Comparison of ENCODE assay signal across 27 cellular contexts in the genomic region with DNA sequence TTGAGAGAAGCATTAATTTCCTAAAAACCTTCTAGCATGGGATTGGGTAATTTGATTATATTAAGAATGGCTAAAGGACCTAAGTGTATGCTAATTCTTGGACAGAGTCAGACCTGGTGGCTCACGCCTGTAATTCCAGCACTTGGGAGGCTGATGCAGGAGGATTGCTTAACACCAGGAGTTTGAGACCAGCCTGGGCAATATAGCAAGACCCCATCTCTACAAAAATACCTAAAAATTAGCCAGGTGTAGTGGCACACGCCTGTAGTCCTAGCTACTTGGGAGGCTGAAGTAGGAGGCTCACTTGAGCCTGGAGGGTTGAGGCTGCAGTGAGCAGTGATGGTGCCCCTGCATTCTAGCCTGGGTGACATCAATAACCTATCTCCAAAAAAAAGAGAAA. TPM values are rescaled to one million over a fixed set of nuclear protein-coding genes. Genes with fewer than 3 reads are reported as not detected.
DNase-seq lines count a peak whose midpoint lies in the region; ATAC-seq, FAIRE-seq and TF ChIP-seq lines count a peak whose summit lies in the region.
"Had no signal": no experiment of that assay in that cellular context is flagged by ENCODE, and none has a peak within 500 bp of the region (broad histone marks: within the 10 kb centered on the region; RNA-seq: fewer than 3 reads in every experiment).

No MANE protein-coding gene starts in this region.

- FAIRE-seq in HepG2 (lab: Jason Lieb, UNC), result no peak
- FAIRE-seq in K562 (lab: Jason Lieb, UNC), result no peak
- FAIRE-seq in GM12892 (lab: Jason Lieb, UNC), result no peak
- FAIRE-seq: D721Med, GM12878, GM18507 had no signal

- H3K27me3 ChIP-seq in HepG2 (ENCODE audit: control insufficient read depth in 1 of 2, insufficient read depth in 2 of 2, low read length in 2 of 2) (no peaks in the 10 kb centered on the region), right lobe of liver (no peaks in the 10 kb centered on the region), K562 (ENCODE audit: control insufficient read depth in 2 of 2, insufficient read depth in 2 of 2, low read length in 2 of 2) (no peaks in the 10 kb centered on the region)
- H3K27me3 ChIP-seq: BE2C; BLaER1 treated with 17β-estradiol and CSF1 and Interleukin-3, amounts not matched to agents 10 nM and 100 nM had no signal

- no peak overlapping the region for H3K27ac ChIP-seq in HepG2 (ENCODE audit: extremely low read length, insufficient read depth, low read length)
- no peak overlapping the region for H3K27ac ChIP-seq in right lobe of liver
- H3K27ac ChIP-seq in K562 (ENCODE audit: extremely low read depth, low read depth, low read length), result no peak overlapping the region
- H3K27ac ChIP-seq: 22Rv1; BLaER1 treated with 17β-estradiol and CSF1 and Interleukin-3, amounts not matched to agents 10 nM and 100 nM; GM23248 had no signal

- no peaks in the 10 kb centered on the region; the same call in 1 of the 2 replicates for H4K20me1 ChIP-seq in HepG2 (ENCODE audit: insufficient read depth, low read length)
- H4K20me1 ChIP-seq in K562 (replicated peaks; ENCODE audit: control insufficient read depth, insufficient read depth, low read length), result no peaks in the 10 kb centered on the region

- H3K4me2 ChIP-seq in HepG2 (ENCODE audit: low read depth, low read length), result no peak overlapping the region
- H3K4me2 ChIP-seq in K562 (ENCODE audit: insufficient read depth, low read length), result no peak overlapping the region
- H3K4me2 ChIP-seq: BLaER1 treated with 17β-estradiol and CSF1 and Interleukin-3, amounts not matched to agents 10 nM and 100 nM had no signal

- H3K9me3 ChIP-seq in HepG2 (ENCODE audit: low read length), result no peaks in the 10 kb centered on the region
- H3K9me3 ChIP-seq in right lobe of liver, result no peaks in the 10 kb centered on the region
- H3K9me3 ChIP-seq in K562 (replicated peaks; ENCODE audit: control insufficient read depth, insufficient read depth, low read depth, low read length), result no peaks in the 10 kb centered on the region
- H3K9me3 ChIP-seq: BE2C; BLaER1 treated with 17β-estradiol and CSF1 and Interleukin-3, amounts not matched to agents 10 nM and 100 nM had no signal

- no peaks in the 10 kb centered on the region for H3K9me3 Mint-ChIP-seq in stimulated activated naive B cell treated with anti-CD40 and anti-IgM and Interleukin-4, amounts not matched to agents 10 μg/mL and 1 μg/mL and 100 μg/mL, for 72 hours
- H3K9me3 Mint-ChIP-seq: CD14-positive monocyte; CD4-positive, alpha-beta T cell; CD8-positive, alpha-beta memory T cell; H9; HFFc6 had no signal

- DNase-seq in HepG2 (ENCODE audit: low spot score) (no peak), right lobe of liver (no peak), NAMALWA (ENCODE audit: low spot score) (peak; percentile 3), K562 (ENCODE audit: extremely low read depth in 1 of 4, low spot score in 3 of 4) (no peak), OCI-M2 (lab: John Stamatoyannopoulos, UW; ENCODE audit: unreplicated experiment) (no peak), GM12892 (ENCODE audit: insufficient read length) (no peak), GOT3 (lab: John Stamatoyannopoulos, UW) (no peak)
- no peak for DNase-seq in stimulated activated naive B cell treated with anti-CD40 and anti-IgM and Interleukin-4, amounts not matched to agents 10 μg/mL and 1 μg/mL and 100 μg/mL, for 72 hours
- DNase-seq: AML-193; BE2C; CD4-positive, alpha-beta T cell; CD8-positive, alpha-beta memory T cell; DMS 273 treated with DMSO at 0.1 percent for 48 hours; DMS79; EL; GDM1; GM23248; H9; HFFc6 had no signal

- H3K79me2 ChIP-seq in HepG2 (ENCODE audit: insufficient read depth, low read length) (no peaks in the 10 kb centered on the region), K562 (ENCODE audit: control insufficient read depth, insufficient read depth, low read length) (no peaks in the 10 kb centered on the region)

- CTCF ChIA-PET in HepG2 (lab: Yijun Ruan, JAX; ENCODE audit: low intra/inter-chr PET ratio, low total read pairs), result no interaction called here
- CTCF ChIA-PET in K562 (lab: Yijun Ruan, JAX; ENCODE audit: low intra/inter-chr PET ratio), result no interaction called here

- intact Hi-C loops in HepG2 (cut with micrococcal nuclease; ENCODE audit: unreplicated experiment) (no loop called here), right lobe of liver (cut with DNase I) (no loop called here), K562 (cut with micrococcal nuclease) (no loop called here)

- H3K4me1 ChIP-seq in HepG2 (ENCODE audit: insufficient read depth, low read length) (no peaks in the 10 kb centered on the region), right lobe of liver (peaks cover 0 to 26% (median 5%) of the 10 kb centered on the region in 4 donors), K562 (replicated peaks in 1 of 2; ENCODE audit: control insufficient read depth in 2 of 2, insufficient read depth in 2 of 2, low read length in 2 of 2) (no peaks in the 10 kb centered on the region)
- H3K4me1 ChIP-seq: BE2C; BLaER1 treated with 17β-estradiol and CSF1 and Interleukin-3, amounts not matched to agents 10 nM and 100 nM had no signal

- H3K4me3 ChIP-seq in HepG2 (replicated peaks in 1 of 3; ENCODE audit: insufficient read depth in 1 of 3, low read depth in 2 of 3, low read length in 3 of 3) (no peak overlapping the region), right lobe of liver (no peak overlapping the region), K562 (no peak overlapping the region)
- H3K4me3 ChIP-seq: BLaER1 treated with 17β-estradiol and CSF1 and Interleukin-3, amounts not matched to agents 10 nM and 100 nM; GM12878; GM23248 had no signal

- TF ChIP-seq EP300 in HepG2 (IDR thresholded peaks at IDR 0.05; ENCODE audit: low read depth in 2 of 2, low read length in 2 of 2) (no peak), HepG2 (CRISPR knock-in tag; IDR thresholded peaks at IDR 0.05; ENCODE audit: borderline replicate concordance) (no peak), K562 (IDR thresholded peaks at IDR 0.05; ENCODE audit: low read length) (no peak)

- H3K4me3 Mint-ChIP-seq in stimulated activated naive B cell treated with anti-CD40 and anti-IgM and Interleukin-4, amounts not matched to agents 10 μg/mL and 1 μg/mL and 100 μg/mL, for 72 hours, result no peak overlapping the region
- H3K4me3 Mint-ChIP-seq: CD14-positive monocyte; CD4-positive, alpha-beta T cell; CD8-positive, alpha-beta memory T cell; H9; HFFc6 had no signal

- H2AFZ ChIP-seq in HepG2 (ENCODE audit: low read length), result no peak overlapping the region
- H2AFZ ChIP-seq in K562 (ENCODE audit: low read depth, low read length), result no peak overlapping the region
- H2AFZ ChIP-seq: GM23248 had no signal

- no peaks in the 10 kb centered on the region for H3K27me3 Mint-ChIP-seq in stimulated activated naive B cell treated with anti-CD40 and anti-IgM and Interleukin-4, amounts not matched to agents 10 μg/mL and 1 μg/mL and 100 μg/mL, for 72 hours
- H3K27me3 Mint-ChIP-seq: CD4-positive, alpha-beta T cell; CD8-positive, alpha-beta memory T cell had no signal

- TF ChIP-seq CTCF in HepG2 (CRISPR knock-in tag; IDR thresholded peaks at IDR 0.05), result no peak
- no peak for TF ChIP-seq CTCF in right lobe of liver (IDR thresholded peaks at IDR 0.05)
- TF ChIP-seq CTCF in K562 (IDR thresholded peaks at IDR 0.05 in 2 of 3, conservative IDR thresholded peaks at IDR 0.05 in 1 of 3; ENCODE audit: insufficient read depth in 2 of 3, low read depth in 1 of 3, low read length in 3 of 3), result no peak

- ATAC-seq in HepG2 (no peak), right lobe of liver (no peak), K562 (no peak)
- ATAC-seq in stimulated activated naive B cell treated with anti-CD40 and anti-IgM and Interleukin-4, amounts not matched to agents 10 μg/mL and 1 μg/mL and 100 μg/mL, for 72 hours (replicated peaks), result no peak
- ATAC-seq: GM12878, HCT116 had no signal

- POLR2A ChIA-PET in HepG2 (lab: Yijun Ruan, JAX) (no interaction called here), K562 (lab: Yijun Ruan, JAX) (interaction anchor here (0.6 kb wide), 2 partner anchors 39 to 128 kb away, joined by 4 read pairs; no protein-coding TSS in a partner anchor)

- in situ Hi-C loops in HepG2 (cut with HindIII; ENCODE audit: extremely low pct_ligation_motif_present, low pct_unique_long_range_greater_than_20kb) (no loop called here), K562 (cut with MboI) (no loop called here)

- peak overlapping the region; percentile 14 for H3K27ac Mint-ChIP-seq in stimulated activated naive B cell treated with anti-CD40 and anti-IgM and Interleukin-4, amounts not matched to agents 10 μg/mL and 1 μg/mL and 100 μg/mL, for 72 hours
- H3K27ac Mint-ChIP-seq: H9, HFFc6 had no signal

- BruUV-seq in HepG2 (replicated peaks; lab: Mats Ljungman, UMichigan), result no TSS peak
- no TSS peak for BruUV-seq in K562 (replicated peaks; lab: Mats Ljungman, UMichigan)

- H3K36me3 ChIP-seq in HepG2 (replicated peaks in 1 of 2; ENCODE audit: control insufficient read depth in 1 of 2, insufficient read depth in 2 of 2, low read length in 2 of 2) (peaks cover 45 to 81% of the 10 kb centered on the region in 2 experiments), right lobe of liver (peaks cover 0 to 83% (median 46%) of the 10 kb centered on the region in 4 donors), K562 (ENCODE audit: control insufficient read depth, insufficient read depth, low read length) (peaks cover 88% of the 10 kb centered on the region)

- peaks cover 41 to 62% of the 10 kb centered on the region in 2 donors for H3K36me3 Mint-ChIP-seq in stimulated activated naive B cell treated with anti-CD40 and anti-IgM and Interleukin-4, amounts not matched to agents 10 μg/mL and 1 μg/mL and 100 μg/mL, for 72 hours

- H3K4me1 Mint-ChIP-seq in stimulated activated naive B cell treated with anti-CD40 and anti-IgM and Interleukin-4, amounts not matched to agents 10 μg/mL and 1 μg/mL and 100 μg/mL, for 72 hours, result no peaks in the 10 kb centered on the region
- H3K4me1 Mint-ChIP-seq: CD14-positive monocyte; CD8-positive, alpha-beta memory T cell; H9 had no signal

- TF ChIP-seq RAD21 in HepG2 (CRISPR knock-in tag; IDR thresholded peaks at IDR 0.05) (no peak), K562 (CRISPR knock-in tag; conservative IDR thresholded peaks at IDR 0.05 in 1 of 2, IDR thresholded peaks at IDR 0.05 in 1 of 2) (no peak)

- WGBS in HepG2 (ENCODE audit: low lambda C conversion rate), result 94% methylated on average over 2 of the region's 2 CpGs
- no CpG with 5 or more reads among the region's 2 CpGs for WGBS in right lobe of liver (ENCODE audit: insufficient coverage, low coverage, low lambda C conversion rate, missing lambda C conversion rate)
- 88% methylated on average over 2 of the region's 2 CpGs for WGBS in K562 (ENCODE audit: insufficient coverage, low coverage, missing lambda C conversion rate)

- TF ChIP-seq POLR2A in HepG2 (IDR thresholded peaks at IDR 0.05; ENCODE audit: insufficient read depth in 1 of 2, low read depth in 2 of 2, low read length in 2 of 2), result no peak
- TF ChIP-seq POLR2A in right lobe of liver (IDR thresholded peaks at IDR 0.05), result no peak
- TF ChIP-seq POLR2A in K562 (conservative IDR thresholded peaks at IDR 0.05), result no peak
- TF ChIP-seq POLR2A in GM12892 (IDR thresholded peaks at IDR 0.05; ENCODE audit: low read depth, low read length), result no peak

- H3K9me1 ChIP-seq in K562 (ENCODE audit: control insufficient read depth, insufficient read depth, low read length), result no peaks in the 10 kb centered on the region

- H3K9ac ChIP-seq in HepG2 (ENCODE audit: insufficient read depth, low read depth, low read length), result no peak overlapping the region
- H3K9ac ChIP-seq in K562 (ENCODE audit: insufficient read depth in 1 of 2, low read depth in 2 of 2, low read length in 2 of 2), result no peak overlapping the region
- H3K9ac ChIP-seq: BLaER1 treated with 17β-estradiol and CSF1 and Interleukin-3, amounts not matched to agents 10 nM and 100 nM; GM23248 had no signal

RNA-seq across cellular contexts. Expression of gene BMP8A, which starts 45.9 kb away (rescaled TPM):
- total RNA-seq in HepG2 (2016; rRNA removed; fragmentation: Illumina TruSeq; extraction: Trizol), result not detected in 2 replicates
- not detected in 2 replicates for total RNA-seq in HepG2 (2016; cell fraction: cytosol; rRNA removed; fragmentation: Illumina TruSeq; extraction: Trizol; ENCODE audit: low read depth)
- not detected in 2 replicates for total RNA-seq in HepG2 (2016; cell fraction: insoluble cytoplasmic fraction; rRNA removed; fragmentation: Illumina TruSeq; extraction: Trizol)
- total RNA-seq in HepG2 (2016; cell fraction: membrane; rRNA removed; fragmentation: Illumina TruSeq; extraction: Trizol), result not detected in 2 replicates
- not detected in 2 replicates for total RNA-seq in HepG2 (2016; cell fraction: nucleus; rRNA removed; fragmentation: Illumina TruSeq; extraction: Trizol)
- 0.05 TPM in 1 of 2 replicates, not detected in the other for polyA plus RNA-seq in HepG2 (2011; rRNA removed)
- polyA plus RNA-seq in HepG2 (2011; cell fraction: cytosol; rRNA removed), result not detected in 2 replicates
- polyA plus RNA-seq in HepG2 (2011; cell fraction: nucleus; rRNA removed), result 0.13 TPM in 1 of 2 replicates, not detected in the other
- 0.08 TPM in 1 of 2 replicates, not detected in the other for polyA plus RNA-seq in HepG2 (2012)
- 0.07 TPM in 1 of 2 replicates, not detected in the other for polyA plus RNA-seq in HepG2 (2016; cell fraction: cytosol; fragmentation: Illumina TruSeq; extraction: Trizol; ENCODE audit: low read depth)
- not detected in 2 replicates for polyA plus RNA-seq in HepG2 (2016; cell fraction: insoluble cytoplasmic fraction; fragmentation: Illumina TruSeq; extraction: Trizol; ENCODE audit: low read depth)
- not detected in 2 replicates for polyA plus RNA-seq in HepG2 (2016; cell fraction: membrane; fragmentation: Illumina TruSeq; extraction: Trizol; ENCODE audit: low read depth)
- polyA plus RNA-seq in HepG2 (2016; cell fraction: nucleus; fragmentation: Illumina TruSeq; extraction: Trizol; ENCODE audit: insufficient read depth, low read depth), result not detected in 2 replicates
- polyA minus RNA-seq in HepG2 (2011; rRNA and poly(A)+ RNA removed; ENCODE audit: low replicate concordance), result 0.09 TPM in 1 of 2 replicates, not detected in the other
- not detected in 2 replicates for polyA minus RNA-seq in HepG2 (2011; cell fraction: cytosol; rRNA and poly(A)+ RNA removed)
- not detected in 2 replicates for polyA minus RNA-seq in HepG2 (2011; cell fraction: nucleus; rRNA and poly(A)+ RNA removed)
- under 1 TPM in 2 of 6 experiments, not detected in 4; 0.18 to 0.80 TPM for total RNA-seq in right lobe of liver
- not detected in 2 replicates for total RNA-seq in K562 (2011; cell fraction: chromatin; rRNA removed; ENCODE audit: low replicate concordance)
- not detected in 2 replicates for total RNA-seq in K562 (2011; cell fraction: nucleolus; rRNA removed)
- not detected in 2 replicates for total RNA-seq in K562 (2011; cell fraction: nucleoplasm; rRNA removed)
- total RNA-seq in K562 (2014; rRNA removed), result not detected in 2 replicates
- not detected in 2 replicates for total RNA-seq in K562 (2014; rRNA removed; fragmentation: Illumina TruSeq; extraction: Trizol)
- not detected in 2 replicates for total RNA-seq in K562 (2015; rRNA removed; fragmentation: Illumina TruSeq; extraction: Trizol)
- 0.16 and 0.31 TPM in 2 replicates for total RNA-seq in K562 (2021)
- polyA plus RNA-seq in K562 (2011; rRNA removed), result 0.04 TPM in 1 of 2 replicates, not detected in the other
- polyA plus RNA-seq in K562 (2011; cell fraction: cytosol; rRNA removed), result 0.07 TPM in 1 of 2 replicates, not detected in the other
- polyA plus RNA-seq in K562 (2011; cell fraction: nucleus; rRNA removed), result 0.11 TPM in 1 of 2 replicates, not detected in the other
- polyA plus RNA-seq in K562 (2012), result 0.25 TPM in 1 of 2 replicates, not detected in the other
- polyA plus RNA-seq in K562 (2014; fragmentation: Illumina TruSeq; extraction: Trizol), result not detected in 2 replicates
- not detected for polyA plus RNA-seq in K562 (2014; fragmentation: Nextera tagmentation; extraction: Ambion mirVana)
- 0.05 and 0.11 TPM in 2 replicates for polyA plus RNA-seq in K562 (2014; rRNA removed)
- not detected in 2 replicates for polyA minus RNA-seq in K562 (2011; rRNA and poly(A)+ RNA removed)
- not detected in 2 replicates for polyA minus RNA-seq in K562 (2011; cell fraction: cytosol; rRNA and poly(A)+ RNA removed)
- 0.27 TPM in 1 of 2 replicates, not detected in the other for polyA minus RNA-seq in K562 (2011; cell fraction: nucleus; rRNA and poly(A)+ RNA removed)
- 0.19 TPM for polyA plus RNA-seq in GM12892 (2012; ENCODE audit: missing spikeins)
- total RNA-seq: CD4-positive, alpha-beta T cell; GM12878; GM23248; H4; HFFc6 had no signal
- polyA plus RNA-seq: CD14-positive monocyte; CD8-positive, alpha-beta memory T cell; GM12878; GM23248 had no signal

Comparison
In these comparisons a context has a peak if more than half of its experiments do, and no peak if none do; other contexts are left out.
1. Of the 241 proteins assayed by ChIP-seq in both HepG2 and K562: peak only in HepG2: none; only in K562: none; in both: ZNF121; in neither: 240.